19 cellular contexts compared by ENCODE assay signal in the genomic region with DNA sequence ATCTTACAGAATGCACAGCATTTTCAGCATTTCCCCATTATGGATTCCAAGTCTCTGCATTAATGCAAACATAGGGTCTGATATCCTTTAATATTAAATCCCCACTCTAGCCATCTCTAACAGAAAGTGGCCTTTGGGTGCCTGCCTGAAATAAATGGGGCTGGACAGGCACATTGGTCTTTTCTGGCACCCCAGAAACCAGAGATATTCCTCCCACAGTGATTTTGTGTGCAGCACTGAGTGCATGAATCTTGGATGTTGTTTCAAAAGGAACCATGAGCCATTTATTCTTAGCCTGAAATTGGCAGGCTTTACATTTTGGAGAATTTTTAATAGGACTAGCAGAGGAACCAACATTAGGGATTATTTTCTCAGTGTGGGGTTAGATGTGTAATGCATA.
A peak's percentile ranks its signal among the peaks of the same experiment; 100 is the strongest.
DNase-seq lines count a peak whose midpoint lies in the region; ATAC-seq and TF ChIP-seq lines count a peak whose summit lies in the region.
"Had no signal": no experiment of that assay in that cellular context is flagged by ENCODE, and none has a peak within 500 bp of the region (broad histone marks: within the 10 kb centered on the region; RNA-seq: fewer than 3 reads in every experiment).

No MANE protein-coding gene starts in this region.

- H3K27me3 Mint-ChIP-seq in mesothelial cell of epicardium (ENCODE audit: low read depth), result no peaks in the 10 kb centered on the region
- H3K27me3 Mint-ChIP-seq: CD4-positive, alpha-beta T cell had no signal

- H3K36me3 ChIP-seq in tibial artery, result no peaks in the 10 kb centered on the region
- no peaks in the 10 kb centered on the region for H3K36me3 ChIP-seq in GM23248 (ENCODE audit: low read depth)
- H3K36me3 ChIP-seq: BLaER1 had no signal

- no peaks in the 10 kb centered on the region for H3K36me3 Mint-ChIP-seq in mesothelial cell of epicardium

- H3K27ac ChIP-seq in tibial artery (peak overlapping the region; percentile 20 to 43), GM23248 (no peak overlapping the region)
- H3K27ac ChIP-seq: 22Rv1, BLaER1, RWPE1 had no signal

- H3K4me1 Mint-ChIP-seq in mesothelial cell of epicardium, result peaks cover 40% of the 10 kb centered on the region

- ATAC-seq in Right ventricle myocardium inferior (peak; percentile 11), left ventricle myocardium superior (peak; percentile 39)

- no peak overlapping the region for H2AFZ ChIP-seq in GM23248

- no peak overlapping the region for H3K9ac ChIP-seq in GM23248
- H3K9ac ChIP-seq: BLaER1 had no signal

- H3K9me3 Mint-ChIP-seq in mesothelial cell of epicardium, result no peaks in the 10 kb centered on the region

- H3K9me2 ChIP-seq in GM23248 (ENCODE audit: insufficient read depth), result no peaks in the 10 kb centered on the region

- intact Hi-C loops in Right ventricle myocardium inferior (cut with DNase I), result no loop called here
- intact Hi-C loops in cardiac septum (cut with DNase I), result no loop called here
- intact Hi-C loops in left ventricle myocardium superior (cut with micrococcal nuclease), result no loop called here
- intact Hi-C loops in tibial artery (cut with DNase I; ENCODE audit: low total_unique reads), result no loop called here

- no peak overlapping the region for H3K4me3 Mint-ChIP-seq in mesothelial cell of epicardium
- H3K4me3 Mint-ChIP-seq: CD4-positive, alpha-beta T cell had no signal

- H4K20me1 ChIP-seq in GM23248 (ENCODE audit: insufficient read depth), result no peaks in the 10 kb centered on the region
- H4K20me1 ChIP-seq: BLaER1 had no signal

- in situ Hi-C loops in GM23248 (cut with MboI), result no loop called here

- no peaks in the 10 kb centered on the region for H3K27me3 ChIP-seq in tibial artery
- H3K27me3 ChIP-seq in GM23248 (replicated peaks; ENCODE audit: insufficient read depth), result no peaks in the 10 kb centered on the region
- H3K27me3 ChIP-seq: BLaER1 had no signal

- H3K79me2 ChIP-seq in GM23248 (ENCODE audit: insufficient read depth), result no peaks in the 10 kb centered on the region

- TF ChIP-seq CTCF in mesothelial cell of epicardium (IDR thresholded peaks at IDR 0.05; ENCODE audit: unreplicated experiment) (no peak), tibial artery (IDR thresholded peaks at IDR 0.05) (no peak)

- H3K4me2 ChIP-seq in GM23248 (ENCODE audit: unreplicated experiment), result no peak overlapping the region
- H3K4me2 ChIP-seq: BLaER1 had no signal

- H3K4me3 ChIP-seq in tibial artery (no peak overlapping the region), GM23248 (no peak overlapping the region)
- H3K4me3 ChIP-seq: BLaER1 had no signal

- peak overlapping the region; percentile 88 for H3K27ac Mint-ChIP-seq in mesothelial cell of epicardium
- H3K27ac Mint-ChIP-seq: CD4-positive, alpha-beta T cell had no signal

- no peaks in the 10 kb centered on the region for H3F3A ChIP-seq in GM23248 (ENCODE audit: insufficient read depth)

- DNase-seq in Right ventricle myocardium inferior (ENCODE audit: missing footprints), result no peak
- no peak for DNase-seq in cardiac septum (ENCODE audit: low spot score)
- no peak for DNase-seq in left ventricle myocardium superior
- no peak for DNase-seq in mesothelial cell of epicardium (ENCODE audit: low spot score in 2 of 2, unreplicated experiment in 2 of 2)
- no peak for DNase-seq in tibial artery
- DNase-seq in stimulated activated naive CD4-positive, alpha-beta T cell (lab: John Stamatoyannopoulos, UW), result no peak
- DNase-seq in NCI-H524 (lab: John Stamatoyannopoulos, UW), result no peak
- DNase-seq in GM23248, result no peak
- DNase-seq: ACHN; CD4-positive, alpha-beta T cell; COR-L47; DMS79 treated with DMSO at 0.1 percent for 48 hours; Karpas-422; NCI-H1694 treated with DMSO at 0.1 percent for 48 hours; NCI-H2081 treated with DMSO at 0.1 percent for 48 hours; NCI-H2171 treated with DMSO at 0.1 percent for 48 hours had no signal

- H3K4me1 ChIP-seq in tibial artery, result peaks cover 0 to 21% (median 8%) of the 10 kb centered on the region in 4 donors
- peaks cover 6% of the 10 kb centered on the region for H3K4me1 ChIP-seq in GM23248 (ENCODE audit: insufficient read depth)
- H3K4me1 ChIP-seq: BLaER1 had no signal

- no peaks in the 10 kb centered on the region for H3K9me3 ChIP-seq in tibial artery
- no peaks in the 10 kb centered on the region for H3K9me3 ChIP-seq in GM23248 (ENCODE audit: low read depth)
- H3K9me3 ChIP-seq: BLaER1 had no signal
